In the genomic region with DNA sequence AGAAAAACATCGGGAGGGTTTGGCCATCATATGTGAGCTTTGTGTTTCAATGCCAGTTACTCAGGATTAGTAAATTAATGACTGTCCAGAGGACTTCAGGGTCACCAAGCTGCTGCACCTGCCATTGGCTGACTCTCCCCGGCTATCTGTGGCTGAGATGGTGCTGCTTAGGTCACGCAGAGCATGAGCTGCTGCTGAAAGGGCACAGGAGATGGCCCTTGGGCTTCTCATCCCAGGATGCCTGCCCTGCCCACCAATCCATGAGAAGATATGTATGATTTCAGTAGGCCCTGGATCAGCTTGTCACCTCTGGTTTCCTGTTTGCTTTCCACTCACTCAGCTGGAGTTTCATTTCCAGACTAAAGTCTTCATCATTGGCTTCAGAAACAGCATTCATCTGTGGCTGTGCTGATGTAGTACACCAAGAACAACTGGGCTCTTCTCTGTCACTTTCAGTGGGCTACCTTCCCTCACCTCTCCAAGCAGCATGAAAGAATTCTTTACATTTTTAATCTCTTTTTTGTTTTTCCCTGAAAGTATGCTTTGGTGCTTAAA, we compare ENCODE assay signal across 28 cellular contexts. TPM values are rescaled to one million over a fixed set of nuclear protein-coding genes. Genes with fewer than 3 reads are reported as not detected.
DNase-seq lines count a peak whose midpoint lies in the region; ATAC-seq, FAIRE-seq and TF ChIP-seq lines count a peak whose summit lies in the region.
"Had no signal": no experiment of that assay in that cellular context is flagged by ENCODE, and none has a peak within 500 bp of the region (broad histone marks: within the 10 kb centered on the region; RNA-seq: fewer than 3 reads in every experiment).

No MANE protein-coding gene starts in this region.

- no peak overlapping the region for H3K27ac ChIP-seq in CD4-positive, alpha-beta T cell (ENCODE audit: low read depth, low read length)
- no peak overlapping the region for H3K27ac ChIP-seq in right cardiac atrium (ENCODE audit: low read length)
- H3K27ac ChIP-seq: gastroesophageal sphincter, pancreas, upper lobe of left lung had no signal

- POLR2A ChIA-PET in activated CD4-positive, alpha-beta memory T cell treated with anti-CD3 and anti-CD28 coated beads for 36 hours (lab: Charles Lee) = interaction anchor here (0.8 kb wide), 1 partner anchor 61 kb away, joined by 4 read pairs; a partner anchor contains a TSS
- POLR2A ChIA-PET in activated CD4-positive, alpha-beta memory T cell treated with anti-CD3 and anti-CD28 coated beads, Interleukin-2, amount 10 ng/mL, durations not matched to agents 7 days and 5 days (lab: Charles Lee) = interaction anchor here (0.7 to 1.0 kb wide), 2 partner anchors 12 to 82 kb away, joined by 3 read pairs; no protein-coding TSS in a partner anchor
- POLR2A ChIA-PET in CD4-positive, alpha-beta T cell (lab: Charles Lee) = interaction anchor here (1.1 to 1.2 kb wide), 2 partner anchors 28 to 58 kb away, joined by 3 to 4 read pairs; no protein-coding TSS in a partner anchor
- POLR2A ChIA-PET in activated CD8-positive, alpha-beta T cell treated with anti-CD3 and anti-CD28 coated beads for 36 hours (lab: Charles Lee) = interaction anchor here (1.0 kb wide), 1 partner anchor 14 kb away, joined by 3 read pairs; no protein-coding TSS in a partner anchor

- H3K36me3 Mint-ChIP-seq in activated CD4-positive, alpha-beta memory T cell treated with anti-CD3 and anti-CD28 coated beads for 36 hours = peaks cover 12% of the 10 kb centered on the region
- H3K36me3 Mint-ChIP-seq in activated CD4-positive, alpha-beta memory T cell treated with anti-CD3 and anti-CD28 coated beads, Interleukin-2, amount 10 ng/mL, durations not matched to agents 7 days and 5 days (ENCODE audit: low read depth) = peaks cover 13% of the 10 kb centered on the region
- peaks cover 26% of the 10 kb centered on the region for H3K36me3 Mint-ChIP-seq in CD4-positive, alpha-beta T cell (ENCODE audit: low read depth)
- peaks cover 14% of the 10 kb centered on the region for H3K36me3 Mint-ChIP-seq in activated CD8-positive, alpha-beta T cell treated with anti-CD3 and anti-CD28 coated beads for 36 hours (ENCODE audit: low read depth)

- WGBS in right cardiac atrium = 84% methylated on average over 3 of the region's 3 CpGs

- H3K4me1 Mint-ChIP-seq in activated CD4-positive, alpha-beta memory T cell treated with anti-CD3 and anti-CD28 coated beads for 36 hours (ENCODE audit: low read depth) = peaks cover 28% of the 10 kb centered on the region
- H3K4me1 Mint-ChIP-seq in activated CD4-positive, alpha-beta memory T cell treated with anti-CD3 and anti-CD28 coated beads, Interleukin-2, amount 10 ng/mL, durations not matched to agents 7 days and 5 days = peaks cover 23% of the 10 kb centered on the region
- H3K4me1 Mint-ChIP-seq in CD4-positive, alpha-beta T cell (ENCODE audit: low read depth) = peaks cover 39% of the 10 kb centered on the region
- peaks cover 25% of the 10 kb centered on the region for H3K4me1 Mint-ChIP-seq in activated CD8-positive, alpha-beta T cell treated with anti-CD3 and anti-CD28 coated beads for 36 hours (ENCODE audit: low read depth)
- H3K4me1 Mint-ChIP-seq: nephron had no signal

- H3K4me3 ChIP-seq in choroid plexus epithelial cell (ENCODE audit: low read depth, low read length) (no peak overlapping the region), right cardiac atrium (ENCODE audit: low read length) (no peak overlapping the region)
- H3K4me3 ChIP-seq: gastroesophageal sphincter, GM12878, MG63, pancreas, upper lobe of left lung had no signal

- CTCF ChIA-PET in activated CD4-positive, alpha-beta memory T cell treated with anti-CD3 and anti-CD28 coated beads for 36 hours (lab: Charles Lee) = interaction anchor here (1.7 kb wide), 1 partner anchor 45 kb away, joined by 6 read pairs; no protein-coding TSS in a partner anchor
- CTCF ChIA-PET in activated CD4-positive, alpha-beta memory T cell treated with anti-CD3 and anti-CD28 coated beads, Interleukin-2, amount 10 ng/mL, durations not matched to agents 7 days and 5 days (lab: Charles Lee) = interaction anchor here (0.9 kb wide), 1 partner anchor 61 kb away, joined by 4 read pairs; a partner anchor contains a TSS
- CTCF ChIA-PET in CD4-positive, alpha-beta T cell (lab: Charles Lee) = interaction anchor here (1.2 kb wide), 1 partner anchor 61 kb away, joined by 4 read pairs; a partner anchor contains a TSS
- CTCF ChIA-PET in activated CD8-positive, alpha-beta T cell treated with anti-CD3 and anti-CD28 coated beads for 36 hours (lab: Charles Lee) = interaction anchor here (0.9 kb wide), 1 partner anchor 13 kb away, joined by 3 read pairs; no protein-coding TSS in a partner anchor

- DNase-seq in activated CD4-positive, alpha-beta memory T cell treated with anti-CD3 and anti-CD28 coated beads for 36 hours = peak; percentile 41
- DNase-seq in activated CD4-positive, alpha-beta memory T cell treated with anti-CD3 and anti-CD28 coated beads, Interleukin-2, amount 10 ng/mL, durations not matched to agents 7 days and 5 days = no peak
- no peak for DNase-seq in CD4-positive, alpha-beta T cell
- peak; percentile 3 for DNase-seq in activated CD8-positive, alpha-beta T cell treated with anti-CD3 and anti-CD28 coated beads for 36 hours
- peak; percentile 8 for DNase-seq in choroid plexus epithelial cell (ENCODE audit: low read depth)
- DNase-seq in HTR-8/SVneo (ENCODE audit: insufficient read length, low spot score) = no peak
- DNase-seq in right cardiac atrium = no peak
- DNase-seq: activated CD4-positive, CD25-positive, alpha-beta regulatory T cell; activated gamma-delta T cell treated with Interleukin-2 at 50 U/mL for 16 hours; BE2C; Calu3; caudate nucleus; dermis blood vessel endothelial cell; hypothalamus; MG63; NCI-H1436 treated with DMSO at 0.1 percent for 48 hours; pancreas; substantia nigra; upper lobe of left lung had no signal

- no peak for FAIRE-seq in HTR-8/SVneo (lab: Jason Lieb, UNC)
- FAIRE-seq: astrocyte, GM12878, H1, pancreas, RCC 7860 had no signal

- ATAC-seq in CD4-positive, alpha-beta T cell (ENCODE audit: poor library complexity) = no peak
- peak; percentile 42 for ATAC-seq in activated CD8-positive, alpha-beta T cell treated with anti-CD3 and anti-CD28 coated beads for 36 hours
- no peak for ATAC-seq in HG03354 (IDR thresholded peaks at IDR 0.05; ENCODE audit: poor library complexity, severe bottlenecking, unreplicated experiment)
- ATAC-seq in right cardiac atrium = no peak
- ATAC-seq: gastroesophageal sphincter, GM12878, left lobe of liver, pancreas, sciatic nerve had no signal

- H3K4me1 ChIP-seq in right cardiac atrium (ENCODE audit: control insufficient read depth, insufficient read depth, low read length) = no peaks in the 10 kb centered on the region
- H3K4me1 ChIP-seq: gastroesophageal sphincter, pancreas, upper lobe of left lung had no signal

- H3K27ac Mint-ChIP-seq in activated CD4-positive, alpha-beta memory T cell treated with anti-CD3 and anti-CD28 coated beads for 36 hours = peak overlapping the region; percentile 75
- H3K27ac Mint-ChIP-seq in activated CD4-positive, alpha-beta memory T cell treated with anti-CD3 and anti-CD28 coated beads, Interleukin-2, amount 10 ng/mL, durations not matched to agents 7 days and 5 days = no peak overlapping the region
- peak overlapping the region; percentile 93 for H3K27ac Mint-ChIP-seq in CD4-positive, alpha-beta T cell
- peak overlapping the region; percentile 65 for H3K27ac Mint-ChIP-seq in activated CD8-positive, alpha-beta T cell treated with anti-CD3 and anti-CD28 coated beads for 36 hours
- H3K27ac Mint-ChIP-seq: nephron had no signal

- TF ChIP-seq CTCF in CD4-positive, alpha-beta T cell (IDR thresholded peaks at IDR 0.05) = no peak
- TF ChIP-seq CTCF in activated CD8-positive, alpha-beta T cell treated with anti-CD3 and anti-CD28 coated beads for 36 hours (IDR thresholded peaks at IDR 0.05) = no peak
- no peak for TF ChIP-seq CTCF in choroid plexus epithelial cell (conservative IDR thresholded peaks at IDR 0.05; ENCODE audit: low read depth, low read length)

- H3K4me3 Mint-ChIP-seq in activated CD4-positive, alpha-beta memory T cell treated with anti-CD3 and anti-CD28 coated beads for 36 hours = no peak overlapping the region
- no peak overlapping the region for H3K4me3 Mint-ChIP-seq in activated CD4-positive, alpha-beta memory T cell treated with anti-CD3 and anti-CD28 coated beads, Interleukin-2, amount 10 ng/mL, durations not matched to agents 7 days and 5 days
- H3K4me3 Mint-ChIP-seq in CD4-positive, alpha-beta T cell = peak overlapping the region; percentile 53
- no peak overlapping the region for H3K4me3 Mint-ChIP-seq in activated CD8-positive, alpha-beta T cell treated with anti-CD3 and anti-CD28 coated beads for 36 hours
- H3K4me3 Mint-ChIP-seq: nephron had no signal

- no peaks in the 10 kb centered on the region for H3K9me3 ChIP-seq in CD4-positive, alpha-beta T cell (ENCODE audit: control insufficient read depth, low read length)
- no peaks in the 10 kb centered on the region for H3K9me3 ChIP-seq in right cardiac atrium (ENCODE audit: control insufficient read depth, low read length)
- H3K9me3 ChIP-seq: BE2C, gastroesophageal sphincter, MG63, pancreas, upper lobe of left lung had no signal

- no peaks in the 10 kb centered on the region for H3K27me3 ChIP-seq in CD4-positive, alpha-beta T cell (ENCODE audit: control insufficient read depth, insufficient read depth, low read length)
- H3K27me3 ChIP-seq in right cardiac atrium (ENCODE audit: control insufficient read depth, insufficient read depth) = no peaks in the 10 kb centered on the region
- H3K27me3 ChIP-seq: BE2C, gastroesophageal sphincter, MG63, pancreas, upper lobe of left lung had no signal

- H3K27me3 Mint-ChIP-seq in activated CD4-positive, alpha-beta memory T cell treated with anti-CD3 and anti-CD28 coated beads for 36 hours = no peaks in the 10 kb centered on the region
- H3K27me3 Mint-ChIP-seq in activated CD4-positive, alpha-beta memory T cell treated with anti-CD3 and anti-CD28 coated beads, Interleukin-2, amount 10 ng/mL, durations not matched to agents 7 days and 5 days = no peaks in the 10 kb centered on the region
- H3K27me3 Mint-ChIP-seq in CD4-positive, alpha-beta T cell = no peaks in the 10 kb centered on the region
- H3K27me3 Mint-ChIP-seq in activated CD8-positive, alpha-beta T cell treated with anti-CD3 and anti-CD28 coated beads for 36 hours = no peaks in the 10 kb centered on the region

- no peaks in the 10 kb centered on the region for H3K9me3 Mint-ChIP-seq in activated CD4-positive, alpha-beta memory T cell treated with anti-CD3 and anti-CD28 coated beads for 36 hours
- H3K9me3 Mint-ChIP-seq in activated CD4-positive, alpha-beta memory T cell treated with anti-CD3 and anti-CD28 coated beads, Interleukin-2, amount 10 ng/mL, durations not matched to agents 7 days and 5 days = no peaks in the 10 kb centered on the region
- no peaks in the 10 kb centered on the region for H3K9me3 Mint-ChIP-seq in CD4-positive, alpha-beta T cell
- no peaks in the 10 kb centered on the region for H3K9me3 Mint-ChIP-seq in activated CD8-positive, alpha-beta T cell treated with anti-CD3 and anti-CD28 coated beads for 36 hours
- H3K9me3 Mint-ChIP-seq: nephron had no signal

- intact Hi-C loops in activated CD4-positive, alpha-beta memory T cell treated with anti-CD3 and anti-CD28 coated beads for 36 hours (cut with micrococcal nuclease) = no loop called here
- intact Hi-C loops in CD4-positive, alpha-beta T cell (cut with DNase I, micrococcal nuclease) = loop anchor here in 1 of 2 experiments (2.0 to 10.0 kb wide), 2 partner anchors 67 to 229 kb away; no protein-coding TSS in a partner anchor
- intact Hi-C loops in activated CD8-positive, alpha-beta T cell treated with anti-CD3 and anti-CD28 coated beads for 36 hours (cut with micrococcal nuclease) = no loop called here
- intact Hi-C loops in right cardiac atrium (cut with DNase I) = no loop called here

RNA-seq across cellular contexts. Expression of a gene that starts 2.4 kb away (rescaled TPM):
- under 1 TPM; 0.45 to 0.53 TPM for total RNA-seq in activated CD4-positive, alpha-beta memory T cell treated with anti-CD3 and anti-CD28 coated beads for 36 hours
- under 1 TPM; 0.55 to 0.88 TPM for total RNA-seq in activated CD4-positive, alpha-beta memory T cell treated with anti-CD3 and anti-CD28 coated beads, Interleukin-2, amount 10 ng/mL, durations not matched to agents 7 days and 5 days
- total RNA-seq in CD4-positive, alpha-beta T cell = under 1 TPM in 1 of 2 experiments, not detected in 1; 0.56 TPM
- under 1 TPM; 0.31 to 0.32 TPM for total RNA-seq in activated CD8-positive, alpha-beta T cell treated with anti-CD3 and anti-CD28 coated beads for 36 hours
- total RNA-seq in right cardiac atrium = under 1 TPM; 0.25 to 0.59 (median 0.54) TPM
- 0.48 TPM for polyA plus RNA-seq in right cardiac atrium
- total RNA-seq: H1 had no signal

Comparison
In these comparisons a context has a peak if more than half of its experiments do, and no peak if none do; other contexts are left out.
1. DNase-seq: peak in activated CD4-positive, alpha-beta memory T cell treated with anti-CD3 and anti-CD28 coated beads for 36 hours (single experiment), activated CD8-positive, alpha-beta T cell treated with anti-CD3 and anti-CD28 coated beads for 36 hours (single experiment) and choroid plexus epithelial cell (single experiment); none in activated CD4-positive, alpha-beta memory T cell treated with anti-CD3 and anti-CD28 coated beads, Interleukin-2, amount 10 ng/mL, durations not matched to agents 7 days and 5 days (single experiment), CD4-positive, alpha-beta T cell (0 of 10), HTR-8/SVneo (single experiment) and right cardiac atrium (0 of 3).